15 cellular contexts compared by ENCODE assay signal in the genomic region with DNA sequence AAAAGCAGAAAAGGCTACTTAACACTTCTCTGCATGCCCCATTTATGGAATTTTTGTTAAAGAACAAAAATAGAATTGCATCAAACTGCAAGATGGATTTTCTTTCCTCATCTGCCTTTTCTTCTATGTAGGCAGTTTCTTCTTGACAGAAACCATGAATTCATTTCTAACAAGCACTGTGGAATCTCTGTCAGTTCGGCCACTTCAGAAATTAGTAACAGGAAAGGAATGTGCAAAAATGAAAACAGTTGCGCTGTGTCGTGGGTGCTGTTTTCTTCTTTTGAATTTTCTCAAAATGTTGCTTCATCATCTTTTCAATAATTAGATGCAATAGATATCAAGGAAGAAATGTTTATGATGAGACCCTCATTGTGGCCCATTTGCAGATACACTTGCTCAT.
DNase-seq lines count a peak whose midpoint lies in the region; FAIRE-seq and TF ChIP-seq lines count a peak whose summit lies in the region.
"Had no signal": no experiment of that assay in that cellular context is flagged by ENCODE, and none has a peak within 500 bp of the region (broad histone marks: within the 10 kb centered on the region; RNA-seq: fewer than 3 reads in every experiment).

No MANE protein-coding gene starts in this region.

- H3K9me1 ChIP-seq in endothelial cell of umbilical vein (replicated peaks; ENCODE audit: control insufficient read depth, extremely low read depth, insufficient read depth, low read length) = no peaks in the 10 kb centered on the region

- TF ChIP-seq CTCF in PC-9 (conservative IDR thresholded peaks at IDR 0.05) (no peak), endothelial cell of umbilical vein (IDR thresholded peaks at IDR 0.05; ENCODE audit: extremely low read depth in 1 of 2, insufficient read depth in 1 of 2, low read depth in 1 of 2, low read length in 2 of 2) (no peak)

- no peaks in the 10 kb centered on the region for H3K79me2 ChIP-seq in PC-9 (ENCODE audit: low read depth)
- H3K79me2 ChIP-seq in endothelial cell of umbilical vein (ENCODE audit: control insufficient read depth, insufficient read depth, low read length) = no peaks in the 10 kb centered on the region

- H3K9me2 ChIP-seq in PC-9 (ENCODE audit: insufficient read depth) = no peaks in the 10 kb centered on the region

- H3F3A ChIP-seq in PC-9 (ENCODE audit: insufficient read depth, low read depth) = no peaks in the 10 kb centered on the region

- H3K4me1 ChIP-seq in PC-9 (replicated peaks; ENCODE audit: insufficient read depth) = no peaks in the 10 kb centered on the region
- H3K4me1 ChIP-seq in endothelial cell of umbilical vein (ENCODE audit: control insufficient read depth, extremely low read depth, insufficient read depth, low read length) = no peaks in the 10 kb centered on the region
- H3K4me1 ChIP-seq: body of pancreas, HAP-1, testis had no signal

- H4K20me1 ChIP-seq in PC-9 (ENCODE audit: insufficient read depth) (no peaks in the 10 kb centered on the region), endothelial cell of umbilical vein (replicated peaks; ENCODE audit: control insufficient read depth, extremely low read depth, insufficient read depth, low read length) (no peaks in the 10 kb centered on the region)

- H3K27me3 ChIP-seq in PC-9 (ENCODE audit: insufficient read depth, low read depth) (no peaks in the 10 kb centered on the region), endothelial cell of umbilical vein (ENCODE audit: control insufficient read depth in 2 of 2, insufficient read depth in 2 of 2, low read length in 2 of 2) (peaks cover 3 to 10% of the 10 kb centered on the region in 2 experiments)
- H3K27me3 ChIP-seq: body of pancreas, testis had no signal

- no peak for TF ChIP-seq POLR2A in endothelial cell of umbilical vein (IDR thresholded peaks at IDR 0.05; ENCODE audit: low read depth, low read length)

- BruUV-seq in PC-9 (replicated peaks; lab: Mats Ljungman, UMichigan) = no TSS peak
- no TSS peak for BruUV-seq in endothelial cell of umbilical vein (replicated peaks; lab: Mats Ljungman, UMichigan)

- H3K4me2 ChIP-seq in PC-9 (peak overlapping the region; percentile 26; the same call in 1 of the 2 replicates), endothelial cell of umbilical vein (ENCODE audit: insufficient read depth, low read length) (no peak overlapping the region)

- H3K27ac ChIP-seq in PC-9 (no peak overlapping the region), endothelial cell of umbilical vein (ENCODE audit: insufficient read depth, low read depth, low read length) (no peak overlapping the region)
- H3K27ac ChIP-seq: 22Rv1, body of pancreas, epithelial cell of prostate, testis had no signal

- dilution Hi-C loops in endothelial cell of umbilical vein (cut with MboI; ENCODE audit: extremely low pct_ligation_motif_present, low sequenced_read_pairs) = no loop called here

- FAIRE-seq in endothelial cell of umbilical vein (lab: Jason Lieb, UNC) = peak; percentile 72

- H2AFZ ChIP-seq in PC-9 = no peak overlapping the region
- H2AFZ ChIP-seq in endothelial cell of umbilical vein (ENCODE audit: low read depth, low read length) = no peak overlapping the region

- DNase-seq in DMS53 (lab: John Stamatoyannopoulos, UW) = peak; percentile 2
- DNase-seq in DMS53 treated with DMSO at 0.1 percent for 48 hours (lab: John Stamatoyannopoulos, UW; ENCODE audit: unreplicated experiment) = no peak
- no peak for DNase-seq in PC-9
- DNase-seq in endothelial cell of umbilical vein (ENCODE audit: low read depth, low spot score) = no peak
- DNase-seq in renal cortical epithelial cell (ENCODE audit: low read depth) = peak; percentile 18
- no peak for DNase-seq in epidermal melanocyte (ENCODE audit: insufficient read length, low spot score)
- no peak for DNase-seq in midbrain (lab: John Stamatoyannopoulos, UW)
- no peak for DNase-seq in posterior vena cava (ENCODE audit: low spot score)
- DNase-seq: body of pancreas, NCI-H1436 treated with DMSO at 0.1 percent for 48 hours, SIG-M5, testis had no signal

- H3K9me3 ChIP-seq in PC-9 (ENCODE audit: insufficient read depth, low read depth) (no peaks in the 10 kb centered on the region), endothelial cell of umbilical vein (replicated peaks; ENCODE audit: control insufficient read depth, insufficient read depth, low read length) (no peaks in the 10 kb centered on the region)
- H3K9me3 ChIP-seq: body of pancreas, HAP-1, testis had no signal

- intact Hi-C loops in PC-9 (cut with micrococcal nuclease; ENCODE audit: unreplicated experiment) (no loop called here), endothelial cell of umbilical vein (cut with micrococcal nuclease) (no loop called here), posterior vena cava (cut with DNase I) (no loop called here)

- CTCF ChIA-PET in PC-9 (lab: Charles Lee) = interaction anchor here (0.6 kb wide), 1 partner anchor 24 kb away, joined by 7 read pairs; no protein-coding TSS in a partner anchor
- CTCF ChIA-PET in endothelial cell of umbilical vein (lab: Charles Lee) = no interaction called here

- POLR2A ChIA-PET in PC-9 (lab: Charles Lee; ENCODE audit: unreplicated experiment) = no interaction called here
- POLR2A ChIA-PET in endothelial cell of umbilical vein (lab: Charles Lee) = interaction anchor here (0.6 kb wide), 1 partner anchor 400 kb away, joined by 3 read pairs; no protein-coding TSS in a partner anchor

- H3K36me3 ChIP-seq in PC-9 (ENCODE audit: low read depth) (no peaks in the 10 kb centered on the region), endothelial cell of umbilical vein (ENCODE audit: control insufficient read depth in 2 of 2, extremely low read depth in 1 of 2, insufficient read depth in 2 of 2, low read length in 2 of 2) (no peaks in the 10 kb centered on the region)
- H3K36me3 ChIP-seq: HAP-1 had no signal

- H3K9ac ChIP-seq in endothelial cell of umbilical vein (replicated peaks; ENCODE audit: extremely low read depth, insufficient read depth, low read length) = no peak overlapping the region

- no peak overlapping the region for H3K4me3 ChIP-seq in PC-9
- H3K4me3 ChIP-seq in endothelial cell of umbilical vein (replicated peaks in 1 of 3; ENCODE audit: insufficient read depth in 1 of 3, low read depth in 1 of 3, low read length in 3 of 3) = no peak overlapping the region
- H3K4me3 ChIP-seq: body of pancreas, HAP-1, testis had no signal

TF ChIP-seq in endothelial cell of umbilical vein, 7 proteins besides CTCF, POLR2A, EP300 and RAD21:
- no peak for TF ChIP-seq GATA2 (IDR thresholded peaks at IDR 0.05; ENCODE audit: insufficient read depth, insufficient read length, low read depth, low read length)
- TF ChIP-seq EZH2 (IDR thresholded peaks at IDR 0.05; ENCODE audit: borderline replicate concordance, low read depth, low read length, severe bottlenecking) = no peak
- TF ChIP-seq, protein P1, sequence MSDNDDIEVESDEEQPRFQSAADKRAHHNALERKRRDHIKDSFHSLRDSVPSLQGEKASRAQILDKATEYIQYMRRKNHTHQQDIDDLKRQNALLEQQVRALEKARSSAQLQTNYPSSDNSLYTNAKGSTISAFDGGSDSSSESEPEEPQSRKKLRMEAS (IDR thresholded peaks at IDR 0.05; ENCODE audit: insufficient read depth, insufficient read length) = no peak
- no peak for TF ChIP-seq POLR2AphosphoS5 (IDR thresholded peaks at IDR 0.05; ENCODE audit: insufficient read depth, low read depth, low read length)
- TF ChIP-seq FOS (IDR thresholded peaks at IDR 0.05; ENCODE audit: borderline replicate concordance, insufficient read depth, low read length) = no peak
- TF ChIP-seq JUN (IDR thresholded peaks at IDR 0.05; ENCODE audit: borderline replicate concordance, insufficient read depth, insufficient read length, low read depth) = no peak
- TF ChIP-seq MYC (IDR thresholded peaks at IDR 0.05; ENCODE audit: low read depth, low read length) = no peak

Comparison
In these comparisons a context has a peak if more than half of its experiments do, and no peak if none do; other contexts are left out.
1. DNase-seq: peak in DMS53 (single experiment) and renal cortical epithelial cell (single experiment); none in DMS53 treated with DMSO at 0.1 percent for 48 hours (single experiment), PC-9 (0 of 2), endothelial cell of umbilical vein (single experiment), epidermal melanocyte (single experiment), midbrain (single experiment) and posterior vena cava (single experiment).